8 cellular contexts compared by ENCODE assay signal in genomic region chr4:83356899-83357661, GRCh38. TPM values are rescaled to one million over a fixed set of nuclear protein-coding genes. Genes with fewer than 3 reads are reported as not detected.
DNase-seq lines count a peak whose midpoint lies in the region; ATAC-seq and TF ChIP-seq lines count a peak whose summit lies in the region.

No MANE protein-coding gene starts in this region.

- H3K27ac ChIP-seq in 22Rv1 = peak overlapping the region; percentile 29; the same call in 1 of the 2 replicates
- peak overlapping the region; percentile 29 to 70 for H3K27ac ChIP-seq in coronary artery

- DNase-seq in LoVo (ENCODE audit: low spot score) (peak; percentile 75), coronary artery (ENCODE audit: low spot score) (no peak), renal cortical epithelial cell (ENCODE audit: low read depth) (peak; percentile 94), KG1 (lab: John Stamatoyannopoulos, UW) (no peak), activated gamma-delta T cell treated with Interleukin-2 at 50 U/mL for 16 hours (no peak), COR-L47 (lab: John Stamatoyannopoulos, UW) (no peak)

- peak; percentile 81 for ATAC-seq in GM19351 (IDR thresholded peaks at IDR 0.05; ENCODE audit: unreplicated experiment)

- TF ChIP-seq CTCF in 22Rv1 (IDR thresholded peaks at IDR 0.05) (no peak), coronary artery (IDR thresholded peaks at IDR 0.05) (no peak)

- no peak overlapping the region for H3K4me3 ChIP-seq in coronary artery

RNA-seq across cellular contexts. Expression of gene HPSE, which starts 22.4 kb away (rescaled TPM):
- total RNA-seq in renal cortical epithelial cell = 2.7 and 3.8 TPM in 2 replicates

Comparison
In these comparisons a context has a peak if more than half of its experiments do, and no peak if none do; other contexts are left out.
1. DNase-seq: peak in LoVo (single experiment) and renal cortical epithelial cell (single experiment); none in coronary artery (single experiment), KG1 (single experiment), activated gamma-delta T cell treated with Interleukin-2 at 50 U/mL for 16 hours (single experiment) and COR-L47 (single experiment).